In genomic region chr10:89536013-89536354, GRCh38 we compare ENCODE assay signal across 12 cellular contexts. TPM values are rescaled to one million over a fixed set of nuclear protein-coding genes. Genes with fewer than 3 reads are reported as not detected.
DNase-seq lines count a peak whose midpoint lies in the region; TF ChIP-seq lines count a peak whose summit lies in the region.
"Had no signal": no experiment of that assay in that cellular context is flagged by ENCODE, and none has a peak within 500 bp of the region (broad histone marks: within the 10 kb centered on the region; RNA-seq: fewer than 3 reads in every experiment).

No MANE protein-coding gene starts in this region.

- peaks cover 28% of the 10 kb centered on the region for H3K27me3 ChIP-seq in HAP-1 (ENCODE audit: low read depth)
- H3K27me3 ChIP-seq in iPS-15b (ENCODE audit: control insufficient read depth, insufficient read depth, low read length), result peaks cover 18% of the 10 kb centered on the region
- peaks cover 15 to 51% (median 35%) of the 10 kb centered on the region in 3 donors for H3K27me3 ChIP-seq in sigmoid colon

- TF ChIP-seq EP300 in sigmoid colon (IDR thresholded peaks at IDR 0.05), result no peak

- in situ Hi-C loops in HAP-1 (cut with MboI; ENCODE audit: low sequenced_read_pairs), result no loop called here

- TF ChIP-seq POLR2A in sigmoid colon (IDR thresholded peaks at IDR 0.05), result no peak

- H3K4me1 ChIP-seq in HAP-1 (peaks cover 19% of the 10 kb centered on the region), iPS-15b (ENCODE audit: control insufficient read depth, insufficient read depth, low read length) (peaks cover 27% of the 10 kb centered on the region), sigmoid colon (peaks cover 0 to 15% (median 12%) of the 10 kb centered on the region in 4 donors)

- H3K27ac ChIP-seq in sigmoid colon, result peak overlapping the region in 1 of 4 donors; percentile 44
- H3K27ac ChIP-seq: GM23248, transverse colon had no signal

- intact Hi-C loops in sigmoid colon (cut with DNase I), result no loop called here

- TF ChIP-seq CTCF in cardiac fibroblast (IDR thresholded peaks at IDR 0.05; ENCODE audit: low read depth, low read length) (no peak), sigmoid colon (IDR thresholded peaks at IDR 0.05) (no peak)

- DNase-seq in HAP-1 (ENCODE audit: low spot score in 2 of 2), result no peak
- DNase-seq in cardiac fibroblast (ENCODE audit: low read depth in 2 of 2), result no peak
- DNase-seq in sigmoid colon, result no peak
- no peak for DNase-seq in GM19238 (ENCODE audit: insufficient read length, low spot score)
- no peak for DNase-seq in NCI-H69 (lab: John Stamatoyannopoulos, UW)
- DNase-seq in DMS153 treated with DMSO at 0.1 percent for 48 hours (lab: John Stamatoyannopoulos, UW; ENCODE audit: unreplicated experiment), result no peak
- DNase-seq in SW480 (ENCODE audit: low spot score), result no peak
- DNase-seq: GM23248, NCI-H1092 treated with DMSO at 0.1 percent for 48 hours, transverse colon had no signal

- no peak overlapping the region for H3K9ac ChIP-seq in iPS-15b (ENCODE audit: low read depth, low read length)
- H3K9ac ChIP-seq: GM23248 had no signal

- H3K9me3 ChIP-seq in HAP-1 (no peaks in the 10 kb centered on the region), iPS-15b (ENCODE audit: control insufficient read depth, insufficient read depth, low read length) (no peaks in the 10 kb centered on the region), sigmoid colon (no peaks in the 10 kb centered on the region)
- H3K9me3 ChIP-seq: transverse colon had no signal

- H3K4me3 ChIP-seq in HAP-1, result peak overlapping the region; percentile 22
- peak overlapping the region; percentile 35 to 52 for H3K4me3 ChIP-seq in cardiac fibroblast (replicated peaks in 1 of 2; ENCODE audit: low read depth in 2 of 2, low read length in 2 of 2)
- H3K4me3 ChIP-seq in iPS-15b (ENCODE audit: low read depth, low read length), result peak overlapping the region; percentile 61
- peak overlapping the region in 3 of 4 donors; percentile 42 to 50 (median 48) for H3K4me3 ChIP-seq in sigmoid colon

- WGBS in sigmoid colon, 2 donors, result 12 to 16% methylated on average over 16 of the region's 16 CpGs

- H3K36me3 ChIP-seq in HAP-1 (replicated peaks) (no peaks in the 10 kb centered on the region), iPS-15b (ENCODE audit: control insufficient read depth, insufficient read depth, low read length) (no peaks in the 10 kb centered on the region), sigmoid colon (no peaks in the 10 kb centered on the region)
- H3K36me3 ChIP-seq: transverse colon had no signal

RNA-seq across cellular contexts. Expression of gene SLC16A12, which starts 0.6 kb away (rescaled TPM):
- 1 to 10 TPM; 1.1 to 3.9 (median 2.2) TPM for total RNA-seq in sigmoid colon
- polyA plus RNA-seq in sigmoid colon, result under 1 TPM in 2 of 3 donors, not detected in 1; 0.13 to 0.23 TPM
- total RNA-seq: activated T-helper 17 cell treated with anti-CD3 and anti-CD28 coated beads, Interleukin-2, amount 50 U/mL, for 72 hours; GM23248 had no signal
- polyA plus RNA-seq: GM23248 had no signal
